2 cellular contexts compared by ENCODE assay signal in the genomic region with DNA sequence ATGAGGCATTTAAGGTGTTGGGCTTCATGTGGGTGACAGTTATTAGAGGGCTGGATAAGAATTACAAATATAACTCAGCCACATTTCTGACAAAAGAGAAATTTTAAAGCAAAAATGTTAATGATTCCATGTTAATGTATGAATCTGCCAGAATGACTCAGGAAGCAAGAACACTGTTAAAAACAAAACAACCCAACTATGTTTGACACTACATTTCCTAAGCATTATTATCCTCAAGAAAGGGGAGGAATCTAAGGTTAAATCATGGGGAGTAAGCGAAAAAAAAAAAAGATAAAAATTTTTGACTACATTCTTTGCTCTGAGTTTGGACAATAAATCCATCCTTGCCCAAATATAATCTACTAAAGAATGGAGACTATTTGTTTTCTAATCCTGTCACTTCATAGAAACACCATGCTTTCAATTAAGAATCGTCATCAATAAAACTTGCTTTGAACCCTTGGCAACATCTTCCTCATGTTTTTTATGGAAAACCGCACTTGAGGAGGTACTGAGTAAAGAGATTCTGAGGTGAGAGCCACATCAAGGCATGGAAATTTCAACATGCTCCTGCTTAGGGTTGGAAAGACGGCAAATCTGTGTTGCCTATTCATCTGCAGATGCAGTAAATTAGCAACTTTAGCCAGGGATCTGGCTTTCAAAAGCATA.
TF ChIP-seq lines count a peak whose summit lies in the region.

No MANE protein-coding gene starts in this region.

TF ChIP-seq in HepG2, 621 proteins besides CTCF, POLR2A, EP300 and RAD21:
- TF ChIP-seq TBX2 (CRISPR knock-in tag; IDR thresholded peaks at IDR 0.05; ENCODE audit: borderline replicate concordance) (no peak), ZNF20 (CRISPR knock-in tag; IDR thresholded peaks at IDR 0.05) (no peak), DMAP1 (CRISPR knock-in tag; IDR thresholded peaks at IDR 0.05) (no peak), ZNF292 (CRISPR knock-in tag; IDR thresholded peaks at IDR 0.05; ENCODE audit: borderline replicate concordance, low read depth) (no peak)
- TF ChIP-seq, protein P1, sequence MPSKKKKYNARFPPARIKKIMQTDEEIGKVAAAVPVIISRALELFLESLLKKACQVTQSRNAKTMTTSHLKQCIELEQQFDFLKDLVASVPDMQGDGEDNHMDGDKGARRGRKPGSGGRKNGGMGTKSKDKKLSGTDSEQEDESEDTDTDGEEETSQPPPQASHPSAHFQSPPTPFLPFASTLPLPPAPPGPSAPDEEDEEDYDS (CRISPR knock-in tag; IDR thresholded peaks at IDR 0.05) = no peak

TF ChIP-seq in K562, 482 proteins besides CTCF, POLR2A, EP300 and RAD21:
- 0 out of 4 replicates have a peak, but pooled peaks of 1 of the 2 experiments have one; percentile 3 for TF ChIP-seq MAZ (CRISPR knock-in tag; conservative IDR thresholded peaks at IDR 0.05 in 1 of 2, IDR thresholded peaks at IDR 0.05 in 1 of 2)
- TF ChIP-seq, protein P2, sequence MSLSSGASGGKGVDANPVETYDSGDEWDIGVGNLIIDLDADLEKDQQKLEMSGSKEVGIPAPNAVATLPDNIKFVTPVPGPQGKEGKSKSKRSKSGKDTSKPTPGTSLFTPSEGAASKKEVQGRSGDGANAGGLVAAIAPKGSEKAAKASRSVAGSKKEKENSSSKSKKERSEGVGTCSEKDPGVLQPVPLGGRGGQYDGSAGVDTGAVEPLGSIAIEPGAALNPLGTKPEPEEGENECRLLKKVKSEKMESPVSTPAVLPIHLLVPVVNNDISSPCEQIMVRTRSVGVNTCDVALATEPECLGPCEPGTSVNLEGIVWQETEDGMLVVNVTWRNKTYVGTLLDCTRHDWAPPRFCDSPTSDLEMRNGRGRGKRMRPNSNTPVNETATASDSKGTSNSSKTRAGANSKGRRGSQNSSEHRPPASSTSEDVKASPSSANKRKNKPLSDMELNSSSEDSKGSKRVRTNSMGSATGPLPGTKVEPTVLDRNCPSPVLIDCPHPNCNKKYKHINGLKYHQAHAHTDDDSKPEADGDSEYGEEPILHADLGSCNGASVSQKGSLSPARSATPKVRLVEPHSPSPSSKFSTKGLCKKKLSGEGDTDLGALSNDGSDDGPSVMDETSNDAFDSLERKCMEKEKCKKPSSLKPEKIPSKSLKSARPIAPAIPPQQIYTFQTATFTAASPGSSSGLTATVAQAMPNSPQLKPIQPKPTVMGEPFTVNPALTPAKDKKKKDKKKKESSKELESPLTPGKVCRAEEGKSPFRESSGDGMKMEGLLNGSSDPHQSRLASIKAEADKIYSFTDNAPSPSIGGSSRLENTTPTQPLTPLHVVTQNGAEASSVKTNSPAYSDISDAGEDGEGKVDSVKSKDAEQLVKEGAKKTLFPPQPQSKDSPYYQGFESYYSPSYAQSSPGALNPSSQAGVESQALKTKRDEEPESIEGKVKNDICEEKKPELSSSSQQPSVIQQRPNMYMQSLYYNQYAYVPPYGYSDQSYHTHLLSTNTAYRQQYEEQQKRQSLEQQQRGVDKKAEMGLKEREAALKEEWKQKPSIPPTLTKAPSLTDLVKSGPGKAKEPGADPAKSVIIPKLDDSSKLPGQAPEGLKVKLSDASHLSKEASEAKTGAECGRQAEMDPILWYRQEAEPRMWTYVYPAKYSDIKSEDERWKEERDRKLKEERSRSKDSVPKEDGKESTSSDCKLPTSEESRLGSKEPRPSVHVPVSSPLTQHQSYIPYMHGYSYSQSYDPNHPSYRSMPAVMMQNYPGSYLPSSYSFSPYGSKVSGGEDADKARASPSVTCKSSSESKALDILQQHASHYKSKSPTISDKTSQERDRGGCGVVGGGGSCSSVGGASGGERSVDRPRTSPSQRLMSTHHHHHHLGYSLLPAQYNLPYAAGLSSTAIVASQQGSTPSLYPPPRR (CRISPR knock-in tag; IDR thresholded peaks at IDR 0.05; ENCODE audit: borderline replicate concordance) = no peak
